In the genomic region with DNA sequence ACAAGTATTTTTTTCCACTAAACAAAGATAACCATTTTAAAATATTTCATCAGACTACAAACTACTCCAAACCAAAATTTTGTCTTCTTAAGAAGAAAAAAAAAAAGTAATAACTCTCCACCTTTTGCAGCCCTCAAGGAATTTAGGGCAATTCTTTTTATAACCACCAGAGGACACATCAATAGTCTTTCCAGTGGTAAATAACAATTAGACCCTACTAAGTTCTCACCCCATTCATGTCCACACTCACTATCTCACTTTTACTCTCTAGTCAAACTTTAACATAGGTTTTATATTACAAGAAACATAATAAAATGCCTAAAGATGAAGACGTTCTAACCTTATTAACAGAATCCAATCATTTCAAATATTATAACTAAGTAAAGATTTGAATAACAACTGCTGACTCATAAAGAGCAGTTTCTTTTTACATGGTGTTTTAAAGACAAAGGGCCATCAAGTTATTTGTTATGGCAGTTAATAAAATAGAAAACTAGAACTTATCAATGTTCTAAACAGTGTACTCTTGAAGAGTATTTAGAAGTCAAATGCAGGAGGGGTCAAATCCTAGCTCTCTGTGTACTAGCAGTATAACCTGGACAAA, we compare ENCODE assay signal across 11 cellular contexts. TPM values are rescaled to one million over a fixed set of nuclear protein-coding genes. Genes with fewer than 3 reads are reported as not detected.
A peak's percentile ranks its signal among the peaks of the same experiment; 100 is the strongest.
DNase-seq lines count a peak whose midpoint lies in the region; ATAC-seq and TF ChIP-seq lines count a peak whose summit lies in the region.
"Had no signal": no experiment of that assay in that cellular context is flagged by ENCODE, and none has a peak within 500 bp of the region (broad histone marks: within the 10 kb centered on the region; RNA-seq: fewer than 3 reads in every experiment).

No MANE protein-coding gene starts in this region.

- 29% methylated on average over 1 of the region's 1 CpG for WGBS in suprapubic skin

- no peak overlapping the region for H3K27ac ChIP-seq in suprapubic skin
- H3K27ac ChIP-seq: epithelial cell of prostate had no signal

- TF ChIP-seq EP300 in suprapubic skin (IDR thresholded peaks at IDR 0.05) = no peak

- H3K9me3 ChIP-seq in suprapubic skin = no peaks in the 10 kb centered on the region

- TF ChIP-seq CTCF in suprapubic skin (IDR thresholded peaks at IDR 0.05) = no peak

- H3K4me3 ChIP-seq in H7 (ENCODE audit: insufficient read depth, low read depth, low read length) (no peak overlapping the region), suprapubic skin (no peak overlapping the region)

- ATAC-seq in GM18502 (IDR thresholded peaks at IDR 0.05; ENCODE audit: poor library complexity, unreplicated experiment) (peak; percentile 67), HG03025 (IDR thresholded peaks at IDR 0.05; ENCODE audit: low FRiP score, unreplicated experiment) (no peak)
- ATAC-seq: activated T-cell treated with anti-CD3 and anti-CD28 coated beads, Interleukin-2, amount 50 U/mL, for 4 hours had no signal

- no peaks in the 10 kb centered on the region for H3K36me3 ChIP-seq in H7 (replicated peaks; ENCODE audit: control insufficient read depth, insufficient read depth, low read length)
- no peaks in the 10 kb centered on the region for H3K36me3 ChIP-seq in suprapubic skin

- H3K27me3 ChIP-seq in H7 (ENCODE audit: control insufficient read depth, insufficient read depth, low read length) = no peaks in the 10 kb centered on the region
- no peaks in the 10 kb centered on the region for H3K27me3 ChIP-seq in suprapubic skin

- no peaks in the 10 kb centered on the region for H3K4me1 ChIP-seq in suprapubic skin

- TF ChIP-seq POLR2A in suprapubic skin (IDR thresholded peaks at IDR 0.05) = no peak

- DNase-seq in H7 (peak; percentile 29), NAMALWA (ENCODE audit: low spot score) (peak; percentile 32), iPS-NIHi11 (ENCODE audit: low spot score) (peak; percentile 17), C1 segment of cervical spinal cord (lab: John Stamatoyannopoulos, UW) (no peak), suprapubic skin (ENCODE audit: low spot score in 2 of 2) (no peak)
- no peak for DNase-seq in activated effector memory CD4-positive, alpha-beta T cell treated with anti-CD3 and anti-CD28 coated beads, Interleukin-2, amount 50 U/mL, for 16 hours
- DNase-seq: activated T-cell treated with anti-CD3 and anti-CD28 coated beads, Interleukin-2, amount 50 U/mL, for 4 hours; SHP77 treated with DMSO at 0.1 percent for 48 hours had no signal

RNA-seq across cellular contexts. Expression of a gene that starts 33.0 kb away (rescaled TPM):
- total RNA-seq in H7 (2014; rRNA removed; shearing (Covaris generic)) = 0.07 TPM in 1 of 2 replicates, not detected in the other
- total RNA-seq in suprapubic skin = not detected
- total RNA-seq: activated T-cell treated with anti-CD3 and anti-CD28 coated beads, Interleukin-2, amount 50 U/mL, for 4 hours had no signal

RNA-seq across cellular contexts. Expression of a gene that starts 44.3 kb away (rescaled TPM):
- 15.1 and 15.6 TPM in 2 replicates for total RNA-seq in H7 (2014; rRNA removed; shearing (Covaris generic))
- total RNA-seq in suprapubic skin = 10 to 100 TPM; 15.1 to 62.2 (median 24.0) TPM

Comparison
In these comparisons a context has a peak if more than half of its experiments do, and no peak if none do; other contexts are left out.
1. DNase-seq: peak in H7 (single experiment), NAMALWA (single experiment) and iPS-NIHi11 (single experiment); none in C1 segment of cervical spinal cord (0 of 14), activated effector memory CD4-positive, alpha-beta T cell treated with anti-CD3 and anti-CD28 coated beads, Interleukin-2, amount 50 U/mL, for 16 hours (single experiment) and suprapubic skin (0 of 2).